In the genomic region with DNA sequence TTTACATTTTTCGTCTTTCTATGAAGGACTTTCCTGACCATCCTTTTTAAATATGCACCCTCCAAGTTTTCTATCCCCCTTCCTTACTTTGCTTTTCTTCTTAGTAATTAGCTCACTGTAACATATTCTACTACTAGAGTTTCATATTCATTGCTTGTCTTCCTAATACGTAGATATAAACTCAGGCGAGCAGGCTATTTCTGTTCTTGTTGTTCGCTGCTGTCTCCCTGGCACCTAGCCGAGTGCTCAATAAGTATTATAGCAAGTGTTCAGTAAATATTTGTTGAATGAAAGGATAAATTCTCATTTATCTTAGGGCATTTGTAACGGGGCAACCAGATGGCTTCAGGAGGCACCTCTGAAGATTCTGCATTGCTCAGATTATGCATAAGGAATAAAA, we compare ENCODE assay signal across 12 cellular contexts. TPM values are rescaled to one million over a fixed set of nuclear protein-coding genes. Genes with fewer than 3 reads are reported as not detected.
DNase-seq lines count a peak whose midpoint lies in the region; ATAC-seq and TF ChIP-seq lines count a peak whose summit lies in the region.
"Had no signal": no experiment of that assay in that cellular context is flagged by ENCODE, and none has a peak within 500 bp of the region (broad histone marks: within the 10 kb centered on the region; RNA-seq: fewer than 3 reads in every experiment).

No MANE protein-coding gene starts in this region.

- no peaks in the 10 kb centered on the region for H3K27me3 Mint-ChIP-seq in activated CD8-positive, alpha-beta T cell treated with anti-CD3 and anti-CD28 coated beads, Interleukin-2, amount 10 ng/mL, durations not matched to agents 7 days and 5 days (ENCODE audit: low read depth)
- no peaks in the 10 kb centered on the region for H3K27me3 Mint-ChIP-seq in activated CD8-positive, alpha-beta T cell treated with anti-CD3 and anti-CD28 coated beads for 36 hours

- H3K27me3 ChIP-seq in prostate gland (replicated peaks; ENCODE audit: insufficient read depth): no peaks in the 10 kb centered on the region

- peak overlapping the region; percentile 93 for H3K4me3 Mint-ChIP-seq in activated CD8-positive, alpha-beta T cell treated with anti-CD3 and anti-CD28 coated beads, Interleukin-2, amount 10 ng/mL, durations not matched to agents 7 days and 5 days
- H3K4me3 Mint-ChIP-seq in activated CD8-positive, alpha-beta T cell treated with anti-CD3 and anti-CD28 coated beads for 36 hours: no peak overlapping the region
- H3K4me3 Mint-ChIP-seq: nephron had no signal

- H3K9me3 ChIP-seq in prostate gland: no peaks in the 10 kb centered on the region

- POLR2A ChIA-PET in activated CD8-positive, alpha-beta T cell treated with anti-CD3 and anti-CD28 coated beads, Interleukin-2, amount 10 ng/mL, durations not matched to agents 7 days and 5 days (lab: Charles Lee): interaction anchor here (1.1 to 16.0 kb wide), 3 partner anchors 17 to 35 kb away, joined by 3 to 517 read pairs (median 280); no protein-coding TSS in a partner anchor
- POLR2A ChIA-PET in activated CD8-positive, alpha-beta T cell treated with anti-CD3 and anti-CD28 coated beads for 36 hours (lab: Charles Lee): interaction anchor here (0.6 to 11.3 kb wide), 7 partner anchors 8 to 135 kb away, joined by 3 to 447 read pairs (median 4); no protein-coding TSS in a partner anchor

- no peak for TF ChIP-seq CTCF in activated CD8-positive, alpha-beta T cell treated with anti-CD3 and anti-CD28 coated beads for 36 hours (IDR thresholded peaks at IDR 0.05)
- TF ChIP-seq CTCF in VCaP (conservative IDR thresholded peaks at IDR 0.05): no peak
- no peak for TF ChIP-seq CTCF in prostate gland (IDR thresholded peaks at IDR 0.05)

- CTCF ChIA-PET in activated CD8-positive, alpha-beta T cell treated with anti-CD3 and anti-CD28 coated beads, Interleukin-2, amount 10 ng/mL, durations not matched to agents 7 days and 5 days (lab: Charles Lee): interaction anchor here (1.0 to 11.9 kb wide), 7 partner anchors 9 to 134 kb away, joined by 4 to 149 read pairs (median 10); a partner anchor contains a TSS
- CTCF ChIA-PET in activated CD8-positive, alpha-beta T cell treated with anti-CD3 and anti-CD28 coated beads for 36 hours (lab: Charles Lee): interaction anchor here (0.9 to 2.0 kb wide), 5 partner anchors 14 to 134 kb away, joined by 3 to 9 read pairs (median 4); a partner anchor contains a TSS

- H3K27ac ChIP-seq in VCaP: peak overlapping the region; percentile 98
- H3K27ac ChIP-seq in prostate gland: peak overlapping the region; percentile 81 to 85

- TF ChIP-seq POLR2A in prostate gland (IDR thresholded peaks at IDR 0.05): no peak

- no peaks in the 10 kb centered on the region for H3K9me3 Mint-ChIP-seq in activated CD8-positive, alpha-beta T cell treated with anti-CD3 and anti-CD28 coated beads, Interleukin-2, amount 10 ng/mL, durations not matched to agents 7 days and 5 days (ENCODE audit: insufficient read depth)
- no peaks in the 10 kb centered on the region for H3K9me3 Mint-ChIP-seq in activated CD8-positive, alpha-beta T cell treated with anti-CD3 and anti-CD28 coated beads for 36 hours
- H3K9me3 Mint-ChIP-seq: nephron had no signal

- no peak for DNase-seq in activated CD8-positive, alpha-beta T cell treated with anti-CD3 and anti-CD28 coated beads, Interleukin-2, amount 10 ng/mL, durations not matched to agents 7 days and 5 days
- no peak for DNase-seq in activated CD8-positive, alpha-beta T cell treated with anti-CD3 and anti-CD28 coated beads for 36 hours
- DNase-seq in NCI-H1436 treated with DMSO at 0.1 percent for 48 hours (lab: John Stamatoyannopoulos, UW) (peak; percentile 49), prostate gland (ENCODE audit: low spot score) (peak; percentile 92), pons (ENCODE audit: low spot score) (no peak)
- DNase-seq: erythroblast; NK-92 treated with Interleukin-12 subunit alpha and Interleukin-12 subunit beta, amount 100 ng/mL, for 24 hours had no signal

- peaks cover 72% of the 10 kb centered on the region for H3K4me1 Mint-ChIP-seq in activated CD8-positive, alpha-beta T cell treated with anti-CD3 and anti-CD28 coated beads, Interleukin-2, amount 10 ng/mL, durations not matched to agents 7 days and 5 days (ENCODE audit: low read depth)
- peaks cover 60% of the 10 kb centered on the region for H3K4me1 Mint-ChIP-seq in activated CD8-positive, alpha-beta T cell treated with anti-CD3 and anti-CD28 coated beads for 36 hours (ENCODE audit: low read depth)

- H3K4me1 ChIP-seq in prostate gland (replicated peaks): peaks cover 10% of the 10 kb centered on the region

- H3K4me3 ChIP-seq in prostate gland: no peak overlapping the region

- ATAC-seq in activated CD8-positive, alpha-beta T cell treated with anti-CD3 and anti-CD28 coated beads, Interleukin-2, amount 10 ng/mL, durations not matched to agents 7 days and 5 days: no peak
- ATAC-seq in activated CD8-positive, alpha-beta T cell treated with anti-CD3 and anti-CD28 coated beads for 36 hours: no peak
- ATAC-seq in GM21529 (IDR thresholded peaks at IDR 0.05; ENCODE audit: unreplicated experiment): no peak
- no peak for ATAC-seq in HG02798 (IDR thresholded peaks at IDR 0.05; ENCODE audit: poor library complexity, unreplicated experiment)
- ATAC-seq: activated CD4-positive, CD25-positive, alpha-beta regulatory T cell treated with anti-CD3 and anti-CD28 coated beads, Interleukin-2, amount 50 U/mL, for 24 hours had no signal

- no peaks in the 10 kb centered on the region for H3K36me3 ChIP-seq in prostate gland

- H3K27ac Mint-ChIP-seq in activated CD8-positive, alpha-beta T cell treated with anti-CD3 and anti-CD28 coated beads, Interleukin-2, amount 10 ng/mL, durations not matched to agents 7 days and 5 days: peak overlapping the region; percentile 81
- H3K27ac Mint-ChIP-seq in activated CD8-positive, alpha-beta T cell treated with anti-CD3 and anti-CD28 coated beads for 36 hours: no peak overlapping the region
- H3K27ac Mint-ChIP-seq: nephron had no signal

- peaks cover 3% of the 10 kb centered on the region for H3K36me3 Mint-ChIP-seq in activated CD8-positive, alpha-beta T cell treated with anti-CD3 and anti-CD28 coated beads, Interleukin-2, amount 10 ng/mL, durations not matched to agents 7 days and 5 days (ENCODE audit: low read depth)
- no peaks in the 10 kb centered on the region for H3K36me3 Mint-ChIP-seq in activated CD8-positive, alpha-beta T cell treated with anti-CD3 and anti-CD28 coated beads for 36 hours (ENCODE audit: low read depth)

- intact Hi-C loops in activated CD8-positive, alpha-beta T cell treated with anti-CD3 and anti-CD28 coated beads for 36 hours (cut with micrococcal nuclease): loop anchor here (5.0 kb wide), 1 partner anchor 38 kb away; no protein-coding TSS in a partner anchor
- intact Hi-C loops in prostate gland (cut with DNase I): no loop called here

- 28% methylated on average over 6 of the region's 6 CpGs for WGBS in prostate gland

RNA-seq across cellular contexts. Expression of a gene that starts 6.8 kb away (rescaled TPM):
- 100 to 1,000 TPM; 147 to 159 TPM for total RNA-seq in activated CD8-positive, alpha-beta T cell treated with anti-CD3 and anti-CD28 coated beads, Interleukin-2, amount 10 ng/mL, durations not matched to agents 7 days and 5 days
- 100 to 1,000 TPM; 121 to 126 TPM for total RNA-seq in activated CD8-positive, alpha-beta T cell treated with anti-CD3 and anti-CD28 coated beads for 36 hours
- 1 to 10 TPM; 1.3 to 1.9 TPM for total RNA-seq in prostate gland

Comparison
In these comparisons a context has a peak if more than half of its experiments do, and no peak if none do; other contexts are left out.
1. DNase-seq: peak in NCI-H1436 treated with DMSO at 0.1 percent for 48 hours (single experiment) and prostate gland (single experiment); none in activated CD8-positive, alpha-beta T cell treated with anti-CD3 and anti-CD28 coated beads, Interleukin-2, amount 10 ng/mL, durations not matched to agents 7 days and 5 days (single experiment), activated CD8-positive, alpha-beta T cell treated with anti-CD3 and anti-CD28 coated beads for 36 hours (single experiment) and pons (single experiment).
2. RNA of a gene that starts 6.8 kb away (total RNA-seq): 147 to 159 TPM in activated CD8-positive, alpha-beta T cell treated with anti-CD3 and anti-CD28 coated beads, Interleukin-2, amount 10 ng/mL, durations not matched to agents 7 days and 5 days and 121 to 126 TPM in activated CD8-positive, alpha-beta T cell treated with anti-CD3 and anti-CD28 coated beads for 36 hours; 1.3 to 1.9 TPM in prostate gland; every median in the first group is over 10 times any median in the second.